14 cellular contexts compared by ENCODE assay signal in the genomic region with DNA sequence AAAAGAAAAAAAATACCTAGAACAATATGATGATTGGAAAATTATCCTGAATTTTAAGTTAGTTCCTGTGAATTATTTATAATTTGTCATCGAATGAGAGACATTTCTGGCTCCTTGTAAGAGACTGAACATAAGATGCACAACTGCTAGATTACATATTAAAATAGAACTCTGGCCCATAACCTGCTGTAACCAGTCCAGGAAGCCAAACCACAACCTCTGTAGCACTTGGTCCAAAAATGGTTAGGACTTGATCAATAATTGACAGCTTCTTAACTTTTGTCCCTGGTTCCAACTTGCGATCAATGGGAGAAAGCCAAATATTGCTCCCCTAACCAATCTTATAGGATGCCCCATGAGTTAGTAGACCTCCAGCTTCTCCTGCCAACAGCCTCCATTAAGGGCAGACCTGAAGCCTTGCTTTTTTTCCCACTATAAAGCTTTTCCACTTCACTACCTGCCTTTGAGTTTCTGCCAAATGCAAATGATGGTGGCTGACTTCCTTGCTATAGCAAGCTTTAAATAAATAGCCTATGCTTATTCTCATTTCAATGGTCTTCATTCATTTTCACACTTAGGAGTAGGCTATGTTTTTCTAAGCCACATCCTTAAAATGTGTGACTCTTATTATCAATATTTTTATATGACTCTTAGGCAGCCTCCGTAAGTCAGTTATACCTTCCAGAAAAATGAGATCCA.
DNase-seq lines count a peak whose midpoint lies in the region; ATAC-seq and TF ChIP-seq lines count a peak whose summit lies in the region.
"Had no signal": no experiment of that assay in that cellular context is flagged by ENCODE, and none has a peak within 500 bp of the region (broad histone marks: within the 10 kb centered on the region; RNA-seq: fewer than 3 reads in every experiment).

No MANE protein-coding gene starts in this region.

- DNase-seq in left kidney (ENCODE audit: low read depth, low spot score) (peak; percentile 16), HUDEP-2 (lab: John Stamatoyannopoulos, UW; ENCODE audit: unreplicated experiment in 76 of 76) (no peak), SK-N-SH (no peak), posterior vena cava (ENCODE audit: low spot score) (no peak), EL (no peak)
- DNase-seq: activated naive CD4-positive, alpha-beta T cell treated with anti-CD3 and anti-CD28 coated beads, Interleukin-2, amount 50 U/mL, for 16 hours; CD4-positive, CD25-positive, alpha-beta regulatory T cell; HCEC 1CT; NCI-H2081; stomach had no signal

- TF ChIP-seq EP300 in SK-N-SH (IDR thresholded peaks at IDR 0.05; ENCODE audit: borderline replicate concordance in 1 of 2, low read depth in 1 of 2, low read length in 1 of 2), result no peak

- 50% methylated on average over 3 of the region's 3 CpGs for WGBS in SK-N-SH (ENCODE audit: low lambda C conversion rate)

- H4K20me1 ChIP-seq in SK-N-SH (ENCODE audit: insufficient read depth), result no peaks in the 10 kb centered on the region

- peak; percentile 81 for ATAC-seq in GM19043 (IDR thresholded peaks at IDR 0.05; ENCODE audit: low read depth, unreplicated experiment)
- ATAC-seq in GM21786 (IDR thresholded peaks at IDR 0.05; ENCODE audit: unreplicated experiment), result peak; percentile 75
- peak; percentile 84 for ATAC-seq in HG03139 (IDR thresholded peaks at IDR 0.05; ENCODE audit: unreplicated experiment)
- ATAC-seq: K562 had no signal

- POLR2A ChIA-PET in SK-N-SH (lab: Yijun Ruan, JAX), result no interaction called here

- H3K27ac ChIP-seq in SK-N-SH (ENCODE audit: low read depth in 2 of 2, low read length in 1 of 2), result no peak overlapping the region
- H3K27ac ChIP-seq: stomach had no signal

- no peak overlapping the region for H3K9ac ChIP-seq in SK-N-SH

- no peak overlapping the region for H2AFZ ChIP-seq in SK-N-SH (ENCODE audit: low read depth)

- no peaks in the 10 kb centered on the region for H3K9me2 ChIP-seq in SK-N-SH

- CTCF ChIA-PET in SK-N-SH (lab: Yijun Ruan, JAX), result no interaction called here

- no peaks in the 10 kb centered on the region for H3K79me2 ChIP-seq in SK-N-SH (ENCODE audit: insufficient read depth)

- no peaks in the 10 kb centered on the region for H3K36me3 ChIP-seq in SK-N-SH (replicated peaks in 1 of 2; ENCODE audit: control insufficient read depth in 1 of 2, insufficient read depth in 2 of 2, low read length in 1 of 2)
- H3K36me3 ChIP-seq: stomach had no signal

- no peaks in the 10 kb centered on the region for H3K27me3 ChIP-seq in SK-N-SH (ENCODE audit: insufficient read depth)
- H3K27me3 ChIP-seq: stomach had no signal

- H3K4me2 ChIP-seq in SK-N-SH, result no peak overlapping the region

- no peaks in the 10 kb centered on the region; a peak in 1 of 4 replicates for H3K4me1 ChIP-seq in SK-N-SH (ENCODE audit: control insufficient read depth in 1 of 2, insufficient read depth in 2 of 2, low read depth in 1 of 2, low read length in 1 of 2)
- H3K4me1 ChIP-seq: stomach had no signal

- intact Hi-C loops in posterior vena cava (cut with DNase I), result no loop called here

- H3K9me3 ChIP-seq in SK-N-SH, result no peaks in the 10 kb centered on the region
- H3K9me3 ChIP-seq: stomach had no signal

- H3K4me3 ChIP-seq in SK-N-SH (ENCODE audit: low read depth in 2 of 2, low read length in 1 of 2), result no peak overlapping the region
- H3K4me3 ChIP-seq: K562, stomach had no signal

- no peak for TF ChIP-seq RAD21 in SK-N-SH (IDR thresholded peaks at IDR 0.05; ENCODE audit: low read length)

- no peak for TF ChIP-seq CTCF in SK-N-SH (IDR thresholded peaks at IDR 0.05)

- peaks cover 4% of the 10 kb centered on the region for H3F3A ChIP-seq in SK-N-SH (replicated peaks; ENCODE audit: insufficient read depth)

TF ChIP-seq in SK-N-SH, 30 proteins besides CTCF, POLR2A, EP300 and RAD21:
- TF ChIP-seq EZH2phosphoT487 (IDR thresholded peaks at IDR 0.05; ENCODE audit: borderline replicate concordance, low read depth) (no peak), CHD2 (IDR thresholded peaks at IDR 0.05; ENCODE audit: low read length, partially characterized antibody) (no peak), FOSL2 (IDR thresholded peaks at IDR 0.05; ENCODE audit: borderline replicate concordance, low read depth) (no peak), TCF12 (IDR thresholded peaks at IDR 0.05) (no peak), JUND (IDR thresholded peaks at IDR 0.05) (no peak), TEAD4 (IDR thresholded peaks at IDR 0.05; ENCODE audit: borderline replicate concordance, insufficient read depth) (no peak), MXI1 (IDR thresholded peaks at IDR 0.05; ENCODE audit: low read depth, low read length) (no peak), GATA2 (CRISPR knock-in tag; IDR thresholded peaks at IDR 0.05) (no peak), ELF1 (IDR thresholded peaks at IDR 0.05) (no peak), POLR2AphosphoS5 (IDR thresholded peaks at IDR 0.05; ENCODE audit: low read depth, low read length) (no peak), SIN3A (IDR thresholded peaks at IDR 0.05; ENCODE audit: borderline replicate concordance, low read depth, low read length) (no peak), TAF1 (IDR thresholded peaks at IDR 0.05; ENCODE audit: borderline replicate concordance, low read depth, low read length) (no peak), NRF1 (IDR thresholded peaks at IDR 0.05; ENCODE audit: low read depth, low read length) (no peak), NFIC (IDR thresholded peaks at IDR 0.05; ENCODE audit: borderline replicate concordance) (no peak)
- TF ChIP-seq, protein P1, sequence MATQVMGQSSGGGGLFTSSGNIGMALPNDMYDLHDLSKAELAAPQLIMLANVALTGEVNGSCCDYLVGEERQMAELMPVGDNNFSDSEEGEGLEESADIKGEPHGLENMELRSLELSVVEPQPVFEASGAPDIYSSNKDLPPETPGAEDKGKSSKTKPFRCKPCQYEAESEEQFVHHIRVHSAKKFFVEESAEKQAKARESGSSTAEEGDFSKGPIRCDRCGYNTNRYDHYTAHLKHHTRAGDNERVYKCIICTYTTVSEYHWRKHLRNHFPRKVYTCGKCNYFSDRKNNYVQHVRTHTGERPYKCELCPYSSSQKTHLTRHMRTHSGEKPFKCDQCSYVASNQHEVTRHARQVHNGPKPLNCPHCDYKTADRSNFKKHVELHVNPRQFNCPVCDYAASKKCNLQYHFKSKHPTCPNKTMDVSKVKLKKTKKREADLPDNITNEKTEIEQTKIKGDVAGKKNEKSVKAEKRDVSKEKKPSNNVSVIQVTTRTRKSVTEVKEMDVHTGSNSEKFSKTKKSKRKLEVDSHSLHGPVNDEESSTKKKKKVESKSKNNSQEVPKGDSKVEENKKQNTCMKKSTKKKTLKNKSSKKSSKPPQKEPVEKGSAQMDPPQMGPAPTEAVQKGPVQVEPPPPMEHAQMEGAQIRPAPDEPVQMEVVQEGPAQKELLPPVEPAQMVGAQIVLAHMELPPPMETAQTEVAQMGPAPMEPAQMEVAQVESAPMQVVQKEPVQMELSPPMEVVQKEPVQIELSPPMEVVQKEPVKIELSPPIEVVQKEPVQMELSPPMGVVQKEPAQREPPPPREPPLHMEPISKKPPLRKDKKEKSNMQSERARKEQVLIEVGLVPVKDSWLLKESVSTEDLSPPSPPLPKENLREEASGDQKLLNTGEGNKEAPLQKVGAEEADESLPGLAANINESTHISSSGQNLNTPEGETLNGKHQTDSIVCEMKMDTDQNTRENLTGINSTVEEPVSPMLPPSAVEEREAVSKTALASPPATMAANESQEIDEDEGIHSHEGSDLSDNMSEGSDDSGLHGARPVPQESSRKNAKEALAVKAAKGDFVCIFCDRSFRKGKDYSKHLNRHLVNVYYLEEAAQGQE (IDR thresholded peaks at IDR 0.05; ENCODE audit: low read depth, low read length), result no peak
- TF ChIP-seq, protein P2, sequence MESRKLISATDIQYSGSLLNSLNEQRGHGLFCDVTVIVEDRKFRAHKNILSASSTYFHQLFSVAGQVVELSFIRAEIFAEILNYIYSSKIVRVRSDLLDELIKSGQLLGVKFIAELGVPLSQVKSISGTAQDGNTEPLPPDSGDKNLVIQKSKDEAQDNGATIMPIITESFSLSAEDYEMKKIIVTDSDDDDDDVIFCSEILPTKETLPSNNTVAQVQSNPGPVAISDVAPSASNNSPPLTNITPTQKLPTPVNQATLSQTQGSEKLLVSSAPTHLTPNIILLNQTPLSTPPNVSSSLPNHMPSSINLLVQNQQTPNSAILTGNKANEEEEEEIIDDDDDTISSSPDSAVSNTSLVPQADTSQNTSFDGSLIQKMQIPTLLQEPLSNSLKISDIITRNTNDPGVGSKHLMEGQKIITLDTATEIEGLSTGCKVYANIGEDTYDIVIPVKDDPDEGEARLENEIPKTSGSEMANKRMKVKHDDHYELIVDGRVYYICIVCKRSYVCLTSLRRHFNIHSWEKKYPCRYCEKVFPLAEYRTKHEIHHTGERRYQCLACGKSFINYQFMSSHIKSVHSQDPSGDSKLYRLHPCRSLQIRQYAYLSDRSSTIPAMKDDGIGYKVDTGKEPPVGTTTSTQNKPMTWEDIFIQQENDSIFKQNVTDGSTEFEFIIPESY (IDR thresholded peaks at IDR 0.05; ENCODE audit: borderline replicate concordance, low read depth), result no peak
- TF ChIP-seq, protein P3, sequence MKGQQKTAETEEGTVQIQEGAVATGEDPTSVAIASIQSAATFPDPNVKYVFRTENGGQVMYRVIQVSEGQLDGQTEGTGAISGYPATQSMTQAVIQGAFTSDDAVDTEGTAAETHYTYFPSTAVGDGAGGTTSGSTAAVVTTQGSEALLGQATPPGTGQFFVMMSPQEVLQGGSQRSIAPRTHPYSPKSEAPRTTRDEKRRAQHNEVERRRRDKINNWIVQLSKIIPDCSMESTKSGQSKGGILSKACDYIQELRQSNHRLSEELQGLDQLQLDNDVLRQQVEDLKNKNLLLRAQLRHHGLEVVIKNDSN (IDR thresholded peaks at IDR 0.05; ENCODE audit: borderline replicate concordance, low read depth), result no peak
